19 cellular contexts compared by ENCODE assay signal in the genomic region with DNA sequence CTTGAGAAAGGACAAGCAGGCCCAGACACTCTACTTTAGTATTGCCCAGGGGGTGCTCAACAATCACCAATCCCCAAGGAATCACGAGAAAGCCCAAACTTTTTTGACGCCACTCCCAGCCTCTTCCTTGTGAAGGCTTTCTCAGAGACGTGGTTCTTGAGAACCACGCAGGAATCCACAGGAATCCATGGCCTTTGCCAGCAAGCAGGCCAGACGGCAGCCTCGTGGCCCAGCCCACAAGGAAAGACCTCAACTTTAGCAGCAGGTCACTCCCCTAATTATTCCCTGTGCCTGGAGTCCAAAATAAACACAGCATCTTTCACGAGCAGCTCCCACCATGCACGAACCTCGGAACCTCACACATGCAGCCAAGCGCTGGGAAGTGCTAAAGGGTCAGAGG.
"Had no signal": no experiment of that assay in that cellular context is flagged by ENCODE, and none has a peak within 500 bp of the region (broad histone marks: within the 10 kb centered on the region; RNA-seq: fewer than 3 reads in every experiment).

No MANE protein-coding gene starts in this region.

- H3K4me1 ChIP-seq: gastrocnemius medialis had no signal

- H3K4me3 ChIP-seq: gastrocnemius medialis, heart right ventricle, skin epidermis, transverse colon had no signal

- H3K9me3 ChIP-seq: gastrocnemius medialis, transverse colon had no signal

- H3K27ac ChIP-seq: gastrocnemius medialis, heart right ventricle, skin epidermis, transverse colon had no signal

- DNase-seq: activated CD4-positive, alpha-beta memory T cell treated with anti-CD3 and anti-CD28 coated beads for 36 hours; activated CD4-positive, CD25-positive, alpha-beta regulatory T cell treated with anti-CD3 and anti-CD28 coated beads, Interleukin-2, amount 50 U/mL, for 72 hours; activated CD8-positive, alpha-beta memory T cell treated with anti-CD3 and anti-CD28 coated beads, Interleukin-2, amount 10 ng/mL, durations not matched to agents 7 days and 5 days; activated naive CD4-positive, alpha-beta T cell treated with anti-CD3 and anti-CD28 coated beads, Interleukin-2, amount 50 U/mL, for 16 hours; activated T-cell treated with anti-CD3 and anti-CD28 coated beads, Interleukin-2, amount 50 U/mL, for 1 hour; central memory CD4-positive, alpha-beta T cell; effector memory CD4-positive, alpha-beta T cell; gastrocnemius medialis; heart right ventricle; left cardiac atrium; naive thymus-derived CD4-positive, alpha-beta T cell; stimulated activated CD4-positive, alpha-beta T cell treated with anti-CD3 and anti-CD28 coated beads, Interleukin-15, amount 100 ng/mL, for 24 hours; stimulated activated CD4-positive, alpha-beta T cell treated with anti-CD3 and anti-CD28 coated beads, Interleukin-4, amount 100 ng/mL, for 24 hours; stimulated activated naive CD4-positive, alpha-beta T cell; substantia nigra; T-helper 1 cell; transverse colon had no signal

- ATAC-seq: activated CD8-positive, alpha-beta memory T cell treated with anti-CD3 and anti-CD28 coated beads, Interleukin-2, amount 10 ng/mL, durations not matched to agents 7 days and 5 days; gastrocnemius medialis; heart right ventricle; naive thymus-derived CD4-positive, alpha-beta T cell; SK-N-SH treated with all-trans-retinoic acid at 6 μM for 48 hours had no signal

- H3K36me3 ChIP-seq: gastrocnemius medialis, heart right ventricle, transverse colon had no signal
